17 cellular contexts compared by ENCODE assay signal in the genomic region with DNA sequence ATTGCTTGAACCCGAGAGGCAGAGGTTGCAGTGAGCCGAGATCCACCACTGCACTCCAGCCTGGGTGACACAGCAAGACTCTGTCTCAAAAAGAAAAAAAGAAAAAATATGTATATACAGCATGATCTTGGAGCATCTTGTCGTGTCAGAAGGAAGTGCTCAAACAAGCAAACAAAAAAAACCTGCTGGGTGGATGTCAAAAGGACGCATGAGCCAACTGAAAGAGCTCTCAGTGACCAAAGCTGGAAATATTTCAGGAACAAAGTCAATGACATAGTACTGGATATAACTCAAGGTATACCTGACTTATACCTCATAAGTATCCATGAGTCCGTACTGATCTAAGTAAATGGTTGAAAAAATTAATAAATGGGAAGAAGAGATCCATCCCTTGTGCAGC.
DNase-seq lines count a peak whose midpoint lies in the region; ATAC-seq, FAIRE-seq and TF ChIP-seq lines count a peak whose summit lies in the region.
"Had no signal": no experiment of that assay in that cellular context is flagged by ENCODE, and none has a peak within 500 bp of the region (broad histone marks: within the 10 kb centered on the region; RNA-seq: fewer than 3 reads in every experiment).

No MANE protein-coding gene starts in this region.

- 43% methylated on average over 5 of the region's 5 CpGs for WGBS in prostate gland
- WGBS in pancreas, 2 donors: 68 to 81% methylated on average over 5 of the region's 5 CpGs
- WGBS in esophagus muscularis mucosa: 85% methylated on average over 5 of the region's 5 CpGs

- peaks cover 25% of the 10 kb centered on the region for H3K4me1 Mint-ChIP-seq in WTC11

- TF ChIP-seq EP300 in esophagus muscularis mucosa (IDR thresholded peaks at IDR 0.05): no peak

- DNase-seq in LNCaP clone FGC (ENCODE audit: low read depth) (peak; percentile 97), WTC11 (ENCODE audit: low spot score) (no peak), epithelial cell of esophagus (ENCODE audit: low read depth) (peak; percentile 18), prostate gland (ENCODE audit: low spot score) (peak; percentile 61), pancreas (no peak), esophagus muscularis mucosa (ENCODE audit: extremely low spot score) (no peak)
- DNase-seq: Caco-2; CD4-positive, CD25-positive, alpha-beta regulatory T cell; CD8-positive, alpha-beta memory T cell; GM23248 had no signal

- H3K36me3 Mint-ChIP-seq in WTC11: peaks cover 9% of the 10 kb centered on the region; the same call in 1 of the 2 replicates

- H3K27ac Mint-ChIP-seq in WTC11: peak overlapping the region; percentile 5; the same call in 1 of the 2 replicates
- H3K27ac Mint-ChIP-seq: B cell; CD4-positive, CD25-positive, alpha-beta regulatory T cell had no signal

- CTCF ChIA-PET in WTC11 (lab: Charles Lee): interaction anchor here (0.7 kb wide), 1 partner anchor 274 kb away, joined by 3 read pairs; no protein-coding TSS in a partner anchor

- H3K27ac ChIP-seq in prostate gland (peak overlapping the region in 1 of 2 donors; percentile 40), pancreas (no peak overlapping the region), esophagus muscularis mucosa (replicated peaks in 1 of 4) (no peak overlapping the region)
- H3K27ac ChIP-seq: BLaER1 treated with 17β-estradiol and CSF1 and Interleukin-3, amounts not matched to agents 10 nM and 100 nM; GM23248 had no signal

- no peak overlapping the region for H3K4me3 ChIP-seq in LNCaP clone FGC (ENCODE audit: low read depth, low read length)
- no peak overlapping the region for H3K4me3 ChIP-seq in epithelial cell of esophagus (ENCODE audit: low read length)
- no peak overlapping the region for H3K4me3 ChIP-seq in prostate gland
- H3K4me3 ChIP-seq in pancreas: no peak overlapping the region
- H3K4me3 ChIP-seq in esophagus muscularis mucosa: no peak overlapping the region
- H3K4me3 ChIP-seq: BLaER1 treated with 17β-estradiol and CSF1 and Interleukin-3, amounts not matched to agents 10 nM and 100 nM; GM23248; HAP-1 had no signal

- no peak for FAIRE-seq in pancreas (lab: Jason Lieb, UNC)
- FAIRE-seq: D721Med, G401.6, GM12891 had no signal

- H3K27me3 Mint-ChIP-seq in WTC11 (ENCODE audit: low read depth): no peaks in the 10 kb centered on the region
- H3K27me3 Mint-ChIP-seq: CD4-positive, CD25-positive, alpha-beta regulatory T cell; CD8-positive, alpha-beta memory T cell had no signal

- H3K36me3 ChIP-seq in prostate gland (no peaks in the 10 kb centered on the region), pancreas (peaks cover 0 to 4% (median 0%) of the 10 kb centered on the region in 3 donors), esophagus muscularis mucosa (peaks cover 0 to 34% (median 18%) of the 10 kb centered on the region in 4 donors)
- H3K36me3 ChIP-seq: HAP-1 had no signal

- peaks cover 11% of the 10 kb centered on the region for H3K4me1 ChIP-seq in prostate gland (replicated peaks)
- H3K4me1 ChIP-seq in pancreas: peaks cover 20 to 24% (median 20%) of the 10 kb centered on the region in 3 donors
- H3K4me1 ChIP-seq in esophagus muscularis mucosa: peaks cover 17 to 40% (median 28%) of the 10 kb centered on the region in 4 donors
- H3K4me1 ChIP-seq: HAP-1 had no signal

- H3K9me3 Mint-ChIP-seq in WTC11: no peaks in the 10 kb centered on the region
- H3K9me3 Mint-ChIP-seq: CD4-positive, CD25-positive, alpha-beta regulatory T cell; CD8-positive, alpha-beta memory T cell had no signal

- intact Hi-C loops in prostate gland (cut with DNase I): no loop called here
- intact Hi-C loops in pancreas (cut with DNase I): no loop called here
- intact Hi-C loops in esophagus muscularis mucosa (cut with DNase I): no loop called here

- POLR2A ChIA-PET in WTC11 (lab: Charles Lee): interaction anchor here (0.7 kb wide), 1 partner anchor 733 kb away, joined by 3 read pairs; no protein-coding TSS in a partner anchor

- TF ChIP-seq CTCF in LNCaP clone FGC (IDR thresholded peaks at IDR 0.05; ENCODE audit: control insufficient read depth, extremely low read depth, insufficient read depth): no peak
- TF ChIP-seq CTCF in WTC11 (IDR thresholded peaks at IDR 0.05): no peak
- no peak for TF ChIP-seq CTCF in epithelial cell of esophagus (IDR thresholded peaks at IDR 0.05; ENCODE audit: insufficient read depth, low read depth, low read length, missing control alignments)
- no peak for TF ChIP-seq CTCF in prostate gland (IDR thresholded peaks at IDR 0.05)
- no peak for TF ChIP-seq CTCF in pancreas (IDR thresholded peaks at IDR 0.05)
- TF ChIP-seq CTCF in esophagus muscularis mucosa (IDR thresholded peaks at IDR 0.05): no peak

- TF ChIP-seq POLR2A in prostate gland (IDR thresholded peaks at IDR 0.05): no peak
- no peak for TF ChIP-seq POLR2A in esophagus muscularis mucosa (IDR thresholded peaks at IDR 0.05; ENCODE audit: low read depth)

- H3K4me3 Mint-ChIP-seq in WTC11: no peak overlapping the region
- H3K4me3 Mint-ChIP-seq: B cell; CD4-positive, CD25-positive, alpha-beta regulatory T cell; CD8-positive, alpha-beta memory T cell had no signal

- H3K27me3 ChIP-seq in prostate gland (replicated peaks; ENCODE audit: insufficient read depth): no peaks in the 10 kb centered on the region
- no peaks in the 10 kb centered on the region for H3K27me3 ChIP-seq in pancreas
- no peaks in the 10 kb centered on the region for H3K27me3 ChIP-seq in esophagus muscularis mucosa
- H3K27me3 ChIP-seq: BLaER1 treated with 17β-estradiol and CSF1 and Interleukin-3, amounts not matched to agents 10 nM and 100 nM had no signal

- no peaks in the 10 kb centered on the region for H3K9me3 ChIP-seq in prostate gland
- H3K9me3 ChIP-seq in pancreas: no peaks in the 10 kb centered on the region
- H3K9me3 ChIP-seq in esophagus muscularis mucosa: no peaks in the 10 kb centered on the region
- H3K9me3 ChIP-seq: BLaER1 treated with 17β-estradiol and CSF1 and Interleukin-3, amounts not matched to agents 10 nM and 100 nM; Caco-2; HAP-1 had no signal

- ATAC-seq in WTC11 (no peak), pancreas (no peak), HG02678 (IDR thresholded peaks at IDR 0.05; ENCODE audit: unreplicated experiment) (no peak)

TF ChIP-seq in WTC11, 78 proteins besides CTCF, POLR2A, EP300 and RAD21:
- TF ChIP-seq ATF3 (CRISPR knock-in tag; conservative IDR thresholded peaks at IDR 0.05) (no peak), GABPB1 (CRISPR knock-in tag; IDR thresholded peaks at IDR 0.05) (no peak), ZBTB21 (CRISPR knock-in tag; IDR thresholded peaks at IDR 0.05; ENCODE audit: borderline replicate concordance) (no peak)
- TF ChIP-seq, protein P1, sequence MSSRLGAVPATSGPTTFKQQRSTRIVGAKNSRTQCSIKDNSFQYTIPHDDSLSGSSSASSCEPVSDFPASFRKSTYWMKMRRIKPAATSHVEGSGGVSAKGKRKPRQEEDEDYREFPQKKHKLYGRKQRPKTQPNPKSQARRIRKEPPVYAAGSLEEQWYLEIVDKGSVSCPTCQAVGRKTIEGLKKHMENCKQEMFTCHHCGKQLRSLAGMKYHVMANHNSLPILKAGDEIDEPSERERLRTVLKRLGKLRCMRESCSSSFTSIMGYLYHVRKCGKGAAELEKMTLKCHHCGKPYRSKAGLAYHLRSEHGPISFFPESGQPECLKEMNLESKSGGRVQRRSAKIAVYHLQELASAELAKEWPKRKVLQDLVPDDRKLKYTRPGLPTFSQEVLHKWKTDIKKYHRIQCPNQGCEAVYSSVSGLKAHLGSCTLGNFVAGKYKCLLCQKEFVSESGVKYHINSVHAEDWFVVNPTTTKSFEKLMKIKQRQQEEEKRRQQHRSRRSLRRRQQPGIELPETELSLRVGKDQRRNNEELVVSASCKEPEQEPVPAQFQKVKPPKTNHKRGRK (CRISPR knock-in tag; IDR thresholded peaks at IDR 0.05; ENCODE audit: borderline replicate concordance): no peak

Comparison
In these comparisons a context has a peak if more than half of its experiments do, and no peak if none do; other contexts are left out.
1. DNase-seq: peak in LNCaP clone FGC (single experiment), epithelial cell of esophagus (single experiment) and prostate gland (single experiment); none in WTC11 (single experiment), pancreas (0 of 6) and esophagus muscularis mucosa (single experiment).